13 cellular contexts compared by ENCODE assay signal in the genomic region with DNA sequence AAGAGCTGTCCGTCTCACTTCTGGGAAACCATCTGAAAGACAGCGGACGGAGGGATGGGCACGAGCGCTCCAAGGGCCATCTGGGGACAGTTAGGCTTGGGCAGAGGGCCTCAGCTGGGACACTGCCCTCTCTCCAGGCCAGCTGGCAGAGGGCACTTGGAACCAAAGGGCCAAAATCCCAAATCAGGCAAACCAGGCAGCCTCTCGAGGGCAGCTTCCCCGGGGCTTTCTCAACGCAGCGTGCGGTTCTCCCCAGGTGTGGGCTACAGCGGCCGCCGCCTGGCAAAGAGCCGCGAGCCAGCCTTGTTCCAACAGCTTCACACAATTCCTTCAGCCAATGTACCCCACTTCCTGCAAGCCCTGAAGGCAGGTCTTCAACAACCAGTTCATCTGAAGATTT. TPM values are rescaled to one million over a fixed set of nuclear protein-coding genes. Genes with fewer than 3 reads are reported as not detected.
DNase-seq lines count a peak whose midpoint lies in the region; ATAC-seq, FAIRE-seq and TF ChIP-seq lines count a peak whose summit lies in the region.
"Had no signal": no experiment of that assay in that cellular context is flagged by ENCODE, and none has a peak within 500 bp of the region (broad histone marks: within the 10 kb centered on the region; RNA-seq: fewer than 3 reads in every experiment).

No MANE protein-coding gene starts in this region.

- FAIRE-seq in urothelium cell line (lab: Jason Lieb, UNC) = no peak
- FAIRE-seq: endometrium had no signal

- peak overlapping the region; percentile 73 for H3K4me2 ChIP-seq in GM23248 (ENCODE audit: unreplicated experiment)

- in situ Hi-C loops in GM23248 (cut with MboI) (no loop called here), gastrocnemius medialis (cut with MboI; ENCODE audit: low sequenced_read_pairs in 4 of 4) (loop anchor here in 1 of 4 donors (10.0 kb wide), 1 partner anchor 50 kb away; no protein-coding TSS in a partner anchor)

- H2AFZ ChIP-seq in GM23248 = no peak overlapping the region

- DNase-seq in GM23248 = peak; percentile 38
- DNase-seq in body of pancreas = peak in 1 of 4 donors; percentile 36
- DNase-seq in gastrocnemius medialis = peak; percentile 38 to 78
- DNase-seq in iPS-NIHi7 (ENCODE audit: extremely low spot score) = no peak
- no peak for DNase-seq in GOT3 (lab: John Stamatoyannopoulos, UW)
- no peak for DNase-seq in activated CD4-positive, CD25-positive, alpha-beta regulatory T cell treated with anti-CD3 and anti-CD28 coated beads, Interleukin-2, amount 50 U/mL, for 72 hours
- DNase-seq in urothelium cell line (ENCODE audit: low spot score) = no peak
- DNase-seq: activated effector memory CD4-positive, alpha-beta T cell treated with Interleukin-2 at 50 U/mL for 16 hours; NCI-H2171; T-helper 9 cell had no signal

- TF ChIP-seq POLR2A in body of pancreas (IDR thresholded peaks at IDR 0.05) (no peak), gastrocnemius medialis (IDR thresholded peaks at IDR 0.05) (no peak)

- H3K9me3 ChIP-seq in GM23248 (ENCODE audit: low read depth) (no peaks in the 10 kb centered on the region), body of pancreas (no peaks in the 10 kb centered on the region), iPS-20b (ENCODE audit: insufficient read depth, low read depth, low read length) (no peaks in the 10 kb centered on the region), gastrocnemius medialis (no peaks in the 10 kb centered on the region)

- 18 to 19% methylated on average over 14 to 15 of the region's 15 CpGs for WGBS in GM23248 (ENCODE audit: low coverage in 1 of 2, low lambda C conversion rate in 2 of 2, missing lambda C conversion rate in 2 of 2), 2 experiments
- 78 to 82% methylated on average over 3 to 15 of the region's 15 CpGs for WGBS in body of pancreas, 2 donors

- peak overlapping the region; percentile 51 for H3K4me3 ChIP-seq in GM23248
- no peak overlapping the region for H3K4me3 ChIP-seq in body of pancreas
- no peak overlapping the region for H3K4me3 ChIP-seq in iPS-20b (ENCODE audit: low read length)
- H3K4me3 ChIP-seq in gastrocnemius medialis = peak overlapping the region; percentile 15 to 48 (median 44)

- H3F3A ChIP-seq in GM23248 (ENCODE audit: insufficient read depth) = peaks cover 51% of the 10 kb centered on the region

- H3K27me3 ChIP-seq in GM23248 (replicated peaks; ENCODE audit: insufficient read depth) (no peaks in the 10 kb centered on the region), body of pancreas (no peaks in the 10 kb centered on the region), iPS-20b (ENCODE audit: insufficient read depth, low read length) (no peaks in the 10 kb centered on the region), gastrocnemius medialis (no peaks in the 10 kb centered on the region)

- H3K9me2 ChIP-seq in GM23248 (ENCODE audit: insufficient read depth) = no peaks in the 10 kb centered on the region

- no peaks in the 10 kb centered on the region for H3K36me3 ChIP-seq in GM23248 (ENCODE audit: low read depth)
- H3K36me3 ChIP-seq in body of pancreas (replicated peaks in 1 of 2; ENCODE audit: insufficient read depth in 1 of 2, low read depth in 2 of 2) = peaks cover 0 to 2% of the 10 kb centered on the region in 2 donors
- H3K36me3 ChIP-seq in iPS-20b (ENCODE audit: insufficient read depth, low read depth, low read length) = peaks cover 13% of the 10 kb centered on the region; the same call in 1 of the 2 replicates
- H3K36me3 ChIP-seq in gastrocnemius medialis = no peaks in the 10 kb centered on the region

- intact Hi-C loops in body of pancreas (cut with DNase I) = no loop called here
- intact Hi-C loops in gastrocnemius medialis (cut with DNase I; ENCODE audit: low total_unique reads) = loop anchor here (1.0 to 10.0 kb wide), 5 partner anchors 75 to 372 kb away; partner anchors contain the start of genes ALKBH7, CLPP, NDUFA11 and VMAC

- peak overlapping the region; percentile 97 for H3K27ac ChIP-seq in GM23248
- peak overlapping the region; percentile 65 to 91 (median 89) for H3K27ac ChIP-seq in body of pancreas
- H3K27ac ChIP-seq in iPS-20b (ENCODE audit: low read length) = no peak overlapping the region
- peak overlapping the region; percentile 84 to 93 (median 90) for H3K27ac ChIP-seq in gastrocnemius medialis

- no peak for ATAC-seq in body of pancreas
- ATAC-seq in gastrocnemius medialis = peak; percentile 35 to 37

- no peaks in the 10 kb centered on the region for H4K20me1 ChIP-seq in GM23248 (ENCODE audit: insufficient read depth)

- peaks cover 83% of the 10 kb centered on the region for H3K79me2 ChIP-seq in GM23248 (ENCODE audit: insufficient read depth)

- TF ChIP-seq CTCF in body of pancreas (IDR thresholded peaks at IDR 0.05) (no peak), gastrocnemius medialis (IDR thresholded peaks at IDR 0.05 in 4 of 5, conservative IDR thresholded peaks at IDR 0.05 in 1 of 5) (no peak)

- H3K9ac ChIP-seq in GM23248 = peak overlapping the region; percentile 82
- peak overlapping the region; percentile 21; the same call in 1 of the 2 replicates for H3K9ac ChIP-seq in iPS-20b (ENCODE audit: low read depth, low read length)

- H3K4me1 ChIP-seq in GM23248 (ENCODE audit: insufficient read depth) (peaks cover 79% of the 10 kb centered on the region), body of pancreas (peaks cover 93% of the 10 kb centered on the region), iPS-20b (ENCODE audit: insufficient read depth, low read length) (peaks cover 27% of the 10 kb centered on the region), gastrocnemius medialis (peaks cover 79% of the 10 kb centered on the region in 2 donors)

RNA-seq across cellular contexts. Expression of gene MLLT1, which starts 5.0 kb away (rescaled TPM):
- 17.3 and 19.1 TPM in 2 replicates for total RNA-seq in GM23248 (2014; rRNA removed; shearing (Covaris generic))
- 13.3 and 14.3 TPM in 2 replicates for polyA plus RNA-seq in GM23248 (2016; fragmentation: Nextera tagmentation; extraction: Ambion mirVana)
- total RNA-seq in body of pancreas = 10 to 100 TPM; 16.3 to 23.7 TPM
- 10 to 100 TPM; 13.9 to 37.7 (median 24.4) TPM for total RNA-seq in gastrocnemius medialis

RNA-seq across cellular contexts. Expression of gene ACER1, which starts 58.7 kb away (rescaled TPM):
- total RNA-seq in GM23248 (2014; rRNA removed; shearing (Covaris generic)) = 0.22 and 1.0 TPM in 2 replicates
- 0.16 TPM in 1 of 2 replicates, not detected in the other for polyA plus RNA-seq in GM23248 (2016; fragmentation: Nextera tagmentation; extraction: Ambion mirVana)
- total RNA-seq in body of pancreas = not detected
- not detected for total RNA-seq in gastrocnemius medialis
- total RNA-seq: HT-29 had no signal

Comparison
In these comparisons a context has a peak if more than half of its experiments do, and no peak if none do; other contexts are left out.
1. DNase-seq: peak in GM23248 (single experiment) and gastrocnemius medialis (2 of 2); none in iPS-NIHi7 (single experiment), GOT3 (single experiment), activated CD4-positive, CD25-positive, alpha-beta regulatory T cell treated with anti-CD3 and anti-CD28 coated beads, Interleukin-2, amount 50 U/mL, for 72 hours (single experiment) and urothelium cell line (single experiment).
2. H3K4me3 ChIP-seq: peak in GM23248 (single experiment) and gastrocnemius medialis (4 of 4); none in body of pancreas (0 of 2) and iPS-20b (single experiment).